Comparison of ENCODE assay signal across 8 cellular contexts in genomic region chr6:84227434-84228197, GRCh38. TPM values are rescaled to one million over a fixed set of nuclear protein-coding genes. Genes with fewer than 3 reads are reported as not detected.
DNase-seq lines count a peak whose midpoint lies in the region; ATAC-seq and TF ChIP-seq lines count a peak whose summit lies in the region.

Gene CEP162 (minus strand): TSS chr6:84227643. CDS start chr6:84226393, 1,250 bp downstream.

- TF ChIP-seq CTCF in DOHH2 (IDR thresholded peaks at IDR 0.05; ENCODE audit: low read depth, low read length, poor library complexity, severe bottlenecking), result peak; percentile 86
- TF ChIP-seq CTCF in Peyer's patch (IDR thresholded peaks at IDR 0.05), result peak; percentile 42 to 81 (median 72)
- TF ChIP-seq CTCF in fibroblast of pulmonary artery (IDR thresholded peaks at IDR 0.05; ENCODE audit: low read length, missing control alignments), result peak; percentile 75

- DNase-seq in Peyer's patch (peak; percentile 94 to 97 (median 97)), fibroblast of pulmonary artery (ENCODE audit: low read depth) (peak; percentile 91)
- peak; percentile 66 to 70 for DNase-seq in activated T-helper 1 cell treated with anti-CD3 and anti-CD28 coated beads, Interleukin-2, amount 50 U/mL, for 16 hours (ENCODE audit: low read depth in 1 of 2, low spot score in 1 of 2)
- peak; percentile 93 for DNase-seq in natural killer cell treated with Interleukin-12 subunit alpha and Interleukin-12 subunit beta and Interleukin-15 and Interleukin-18, amount 100 ng/mL, for 72 hours (ENCODE audit: low spot score)
- DNase-seq in stimulated activated naive CD8-positive, alpha-beta T cell treated with anti-CD3 and anti-CD28 coated beads, Interleukin-15, Interleukin-2, amounts not matched to agents 100 U/mL and 50 U/mL, for 24 hours, result peak; percentile 86

- H3K27me3 Mint-ChIP-seq in natural killer cell treated with Interleukin-12 subunit alpha and Interleukin-12 subunit beta and Interleukin-15 and Interleukin-18, amount 100 ng/mL, for 72 hours, result peaks cover 7 to 11% of the 10 kb centered on the region in 2 donors

- peak; percentile 97 for ATAC-seq in GM21786 (IDR thresholded peaks at IDR 0.05; ENCODE audit: unreplicated experiment)
- ATAC-seq in natural killer cell treated with Interleukin-12 subunit alpha and Interleukin-12 subunit beta and Interleukin-15 and Interleukin-18, amount 100 ng/mL, for 72 hours, result peak; percentile 95 to 96
- peak; percentile 95 for ATAC-seq in stimulated activated naive CD8-positive, alpha-beta T cell treated with anti-CD3 and anti-CD28 coated beads, Interleukin-15, Interleukin-2, amounts not matched to agents 100 U/mL and 50 U/mL, for 24 hours

- H3K79me2 ChIP-seq in DOHH2 (ENCODE audit: control insufficient read depth, low read length), result peaks cover 8% of the 10 kb centered on the region

- peak within 1 kb of the TSS; percentile 74 to 96 for H3K27ac Mint-ChIP-seq in natural killer cell treated with Interleukin-12 subunit alpha and Interleukin-12 subunit beta and Interleukin-15 and Interleukin-18, amount 100 ng/mL, for 72 hours

- H3K9me3 ChIP-seq in DOHH2 (ENCODE audit: control insufficient read depth, insufficient read depth, low read length) (no peaks in the 10 kb centered on the region), KOPT-K1 (ENCODE audit: insufficient read depth, low read length, poor library complexity, severe bottlenecking) (no peaks in the 10 kb centered on the region), Peyer's patch (no peaks in the 10 kb centered on the region)

- no peaks in the 10 kb centered on the region for H3K9me2 ChIP-seq in DOHH2 (replicated peaks; ENCODE audit: control insufficient read depth, low read length)

- peak within 1 kb of the TSS; percentile 88 for H3K4me2 ChIP-seq in DOHH2 (ENCODE audit: low read length)

- peak in 1 of 2 donors; percentile 2 for TF ChIP-seq POLR2A in Peyer's patch (IDR thresholded peaks at IDR 0.05)

- H3K4me1 ChIP-seq in DOHH2 (ENCODE audit: control insufficient read depth, low read length) (peaks cover 17% of the 10 kb centered on the region), Peyer's patch (no peaks in the 10 kb centered on the region)

- no peaks in the 10 kb centered on the region for H4K20me1 ChIP-seq in DOHH2 (ENCODE audit: control insufficient read depth, insufficient read depth, low read depth, low read length)

- peak within 1 kb of the TSS; percentile 96 for H3K4me3 Mint-ChIP-seq in natural killer cell treated with Interleukin-12 subunit alpha and Interleukin-12 subunit beta and Interleukin-15 and Interleukin-18, amount 100 ng/mL, for 72 hours

- H3K4me1 Mint-ChIP-seq in natural killer cell treated with Interleukin-12 subunit alpha and Interleukin-12 subunit beta and Interleukin-15 and Interleukin-18, amount 100 ng/mL, for 72 hours (ENCODE audit: low read depth in 2 of 2), result peaks cover 13 to 16% of the 10 kb centered on the region in 2 donors

- H3K27me3 ChIP-seq in DOHH2 (ENCODE audit: control insufficient read depth, low read length) (0 out of 2 replicates have a peak, but pooled peaks cover 6% of the 10 kb centered on the region), Peyer's patch (no peaks in the 10 kb centered on the region)

- no peaks in the 10 kb centered on the region for H3K9me3 Mint-ChIP-seq in natural killer cell treated with Interleukin-12 subunit alpha and Interleukin-12 subunit beta and Interleukin-15 and Interleukin-18, amount 100 ng/mL, for 72 hours

- peak within 1 kb of the TSS; percentile 83 for H3K4me3 ChIP-seq in DOHH2 (ENCODE audit: low read length)
- H3K4me3 ChIP-seq in Peyer's patch, result peak within 1 kb of the TSS; percentile 57 to 92 (median 76)
- peak within 1 kb of the TSS; percentile 86 for H3K4me3 ChIP-seq in fibroblast of pulmonary artery (replicated peaks; ENCODE audit: low read depth, low read length)

- no peaks in the 10 kb centered on the region for H3K36me3 Mint-ChIP-seq in natural killer cell treated with Interleukin-12 subunit alpha and Interleukin-12 subunit beta and Interleukin-15 and Interleukin-18, amount 100 ng/mL, for 72 hours

- no peaks in the 10 kb centered on the region for H3K36me3 ChIP-seq in DOHH2 (ENCODE audit: control insufficient read depth, low read length)
- H3K36me3 ChIP-seq in KOPT-K1 (ENCODE audit: insufficient read depth, low read length), result no peaks in the 10 kb centered on the region
- no peaks in the 10 kb centered on the region for H3K36me3 ChIP-seq in Peyer's patch

- H3F3A ChIP-seq in DOHH2 (ENCODE audit: control insufficient read depth, insufficient read depth), result no peaks in the 10 kb centered on the region

- H3K27ac ChIP-seq in DOHH2 (ENCODE audit: low read depth, low read length) (no peak within 1 kb of the TSS), KOPT-K1 (ENCODE audit: low read depth, low read length, poor library complexity, severe bottlenecking) (peak within 1 kb of the TSS; percentile 61), Peyer's patch (peak within 1 kb of the TSS; percentile 72 to 87 (median 86))

RNA-seq across cellular contexts. Expression of gene CEP162, which starts in this region (rescaled TPM):
- total RNA-seq in Peyer's patch, result 10 to 100 TPM in 1 of 4 donors, 1 to 10 TPM in 3; 6.3 to 45.4 (median 8.7) TPM
- total RNA-seq in natural killer cell treated with Interleukin-12 subunit alpha and Interleukin-12 subunit beta and Interleukin-15 and Interleukin-18, amount 100 ng/mL, for 72 hours, result 1 to 10 TPM; 6.9 to 9.8 TPM
